ENCODE assay signal across 8 cellular contexts in the genomic region with DNA sequence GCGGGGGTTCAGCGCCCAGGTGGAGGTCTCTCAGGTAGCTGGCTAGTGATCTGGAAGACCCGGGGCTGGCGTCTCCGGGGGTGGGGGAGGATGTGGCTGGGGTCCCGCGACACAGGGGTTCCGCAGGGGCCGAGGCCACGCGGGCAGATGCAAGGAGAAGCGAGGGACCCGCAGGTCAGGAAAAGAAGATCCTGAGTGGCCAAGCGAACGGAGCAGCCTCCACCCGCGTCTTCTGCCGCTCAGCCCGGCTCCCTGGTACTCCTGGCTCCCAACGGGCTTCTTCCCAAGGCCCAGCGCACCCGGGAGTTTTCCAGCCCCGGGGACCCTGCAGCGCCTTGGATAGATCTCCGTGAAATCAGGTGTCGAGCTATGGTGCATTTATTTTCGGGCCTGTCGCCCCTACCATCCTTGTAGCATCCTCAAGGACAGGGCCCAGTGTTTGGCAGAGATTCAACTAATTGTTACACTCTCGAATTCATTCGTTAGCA. TPM values are rescaled to one million over a fixed set of nuclear protein-coding genes. Genes with fewer than 3 reads are reported as not detected.
DNase-seq lines count a peak whose midpoint lies in the region; ATAC-seq and TF ChIP-seq lines count a peak whose summit lies in the region.

No MANE protein-coding gene starts in this region.

- no peaks in the 10 kb centered on the region for H3K36me3 ChIP-seq in mucosa of descending colon (ENCODE audit: low read depth)
- no peaks in the 10 kb centered on the region for H3K36me3 ChIP-seq in aorta (ENCODE audit: control insufficient read depth in 1 of 2, insufficient read depth in 2 of 2, low read length in 1 of 2)

- no peaks in the 10 kb centered on the region for H3K27me3 ChIP-seq in aorta (ENCODE audit: control insufficient read depth in 1 of 2, insufficient read depth in 2 of 2, low read length in 1 of 2)

- H3K9me3 ChIP-seq in mucosa of descending colon (no peaks in the 10 kb centered on the region), aorta (ENCODE audit: control insufficient read depth, low read length) (no peaks in the 10 kb centered on the region)

- H3K36me3 Mint-ChIP-seq in T-helper 1 cell treated with Interleukin-12 subunit alpha and Interleukin-12 subunit beta and Interleukin-4 antibody, amounts not matched to agents 30 μg/mL and 1 μg/mL, for 36 hours (ENCODE audit: low read depth) = no peaks in the 10 kb centered on the region

- ATAC-seq in mucosa of descending colon (peak; percentile 19), aorta (ENCODE audit: low FRiP score) (no peak)

- H3K9me3 Mint-ChIP-seq in T-helper 1 cell treated with Interleukin-12 subunit alpha and Interleukin-12 subunit beta and Interleukin-4 antibody, amounts not matched to agents 30 μg/mL and 1 μg/mL, for 36 hours = no peaks in the 10 kb centered on the region

- intact Hi-C loops in mucosa of descending colon (cut with DNase I, micrococcal nuclease) (no loop called here), aorta (cut with DNase I) (loop anchor here in 1 of 2 donors (10.0 kb wide), 1 partner anchor 134 kb away; no protein-coding TSS in a partner anchor)

- H3K27me3 Mint-ChIP-seq in T-helper 1 cell treated with Interleukin-12 subunit alpha and Interleukin-12 subunit beta and Interleukin-4 antibody, amounts not matched to agents 30 μg/mL and 1 μg/mL, for 36 hours (ENCODE audit: low read depth) = peaks cover 22% of the 10 kb centered on the region

- TF ChIP-seq CTCF in choroid plexus epithelial cell (conservative IDR thresholded peaks at IDR 0.05; ENCODE audit: low read depth, low read length) (no peak), mucosa of descending colon (IDR thresholded peaks at IDR 0.05) (no peak)

- WGBS in aorta, 2 donors = 7 to 8% methylated on average over 30 of the region's 30 CpGs

- H3K27ac ChIP-seq in aorta (ENCODE audit: low read depth in 1 of 2, low read length in 2 of 2) = peak overlapping the region in 1 of 2 donors; percentile 24

- peaks cover 26% of the 10 kb centered on the region for H3K4me1 Mint-ChIP-seq in T-helper 1 cell treated with Interleukin-12 subunit alpha and Interleukin-12 subunit beta and Interleukin-4 antibody, amounts not matched to agents 30 μg/mL and 1 μg/mL, for 36 hours (ENCODE audit: low read depth)

- H3K4me3 ChIP-seq in choroid plexus epithelial cell (ENCODE audit: low read depth, low read length) = peak overlapping the region; percentile 77
- peak overlapping the region; percentile 86 for H3K4me3 ChIP-seq in mucosa of descending colon
- peak overlapping the region; percentile 73 to 99 for H3K4me3 ChIP-seq in aorta (ENCODE audit: low read length in 2 of 2)

- peak overlapping the region; percentile 67 for H3K4me3 Mint-ChIP-seq in T-helper 1 cell treated with Interleukin-12 subunit alpha and Interleukin-12 subunit beta and Interleukin-4 antibody, amounts not matched to agents 30 μg/mL and 1 μg/mL, for 36 hours

- H3K4me1 ChIP-seq in mucosa of descending colon (ENCODE audit: low read depth) (peaks cover 12% of the 10 kb centered on the region), aorta (ENCODE audit: control insufficient read depth in 1 of 2, insufficient read depth in 2 of 2, low read length in 2 of 2) (peaks cover 3 to 15% of the 10 kb centered on the region in 2 donors)

- no peak overlapping the region for H3K27ac Mint-ChIP-seq in T-helper 1 cell treated with Interleukin-12 subunit alpha and Interleukin-12 subunit beta and Interleukin-4 antibody, amounts not matched to agents 30 μg/mL and 1 μg/mL, for 36 hours

- DNase-seq in T-helper 1 cell = no peak
- DNase-seq in NCI-H2227 (lab: John Stamatoyannopoulos, UW; ENCODE audit: unreplicated experiment) = peak; percentile 68
- DNase-seq in choroid plexus epithelial cell (ENCODE audit: low read depth) = no peak
- DNase-seq in mucosa of descending colon = no peak
- DNase-seq in aorta = no peak
- no peak for DNase-seq in NCI-H146 (lab: John Stamatoyannopoulos, UW)
- DNase-seq in globus pallidus (ENCODE audit: low spot score) = no peak

RNA-seq across cellular contexts. Expression of a gene that starts 0.7 kb away (rescaled TPM):
- total RNA-seq in mucosa of descending colon (10 to 100 TPM; 33.8 to 53.6 (median 43.8) TPM), aorta (10 to 100 TPM; 65.9 to 72.3 TPM)
- polyA plus RNA-seq in aorta = 100 to 1,000 TPM in 1 of 2 donors, 1 to 10 TPM in 1; 3.3 to 126 TPM
